In genomic region chr10:69348824-69349541, GRCh38 we compare ENCODE assay signal across 8 cellular contexts.
DNase-seq lines count a peak whose midpoint lies in the region; ATAC-seq lines count a peak whose summit lies in the region.

No MANE protein-coding gene starts in this region.

- peak overlapping the region; percentile 72 to 93 (median 76) for H3K27ac Mint-ChIP-seq in CD4-positive, CD25-positive, alpha-beta regulatory T cell
- H3K27ac Mint-ChIP-seq in T-helper 17 cell = peak overlapping the region; percentile 92

- peak overlapping the region; percentile 58 to 73 (median 63) for H3K4me3 Mint-ChIP-seq in CD4-positive, CD25-positive, alpha-beta regulatory T cell
- peak overlapping the region; percentile 72 for H3K4me3 Mint-ChIP-seq in T-helper 17 cell

- H3K27me3 Mint-ChIP-seq in CD4-positive, CD25-positive, alpha-beta regulatory T cell = no peaks in the 10 kb centered on the region
- H3K27me3 Mint-ChIP-seq in T-helper 17 cell = no peaks in the 10 kb centered on the region

- H3K27ac ChIP-seq in CD4-positive, CD25-positive, alpha-beta regulatory T cell (ENCODE audit: insufficient read depth, low read length, poor library complexity, severe bottlenecking) = peak overlapping the region; percentile 67

- DNase-seq in CD4-positive, CD25-positive, alpha-beta regulatory T cell = peak in 1 of 3 donors; percentile 55
- DNase-seq in LHCN-M2 (ENCODE audit: low read depth) (peak; percentile 97), T-helper 17 cell (no peak), fibroblast of gingiva (ENCODE audit: low read depth) (peak; percentile 92), sciatic nerve (ENCODE audit: low spot score) (no peak), posterior cingulate gyrus (no peak), SHP77 treated with DMSO at 0.1 percent for 48 hours (lab: John Stamatoyannopoulos, UW) (no peak)

- H3K4me3 ChIP-seq in CD4-positive, CD25-positive, alpha-beta regulatory T cell (ENCODE audit: low read depth, low read length) = peak overlapping the region; percentile 73

- no peaks in the 10 kb centered on the region for H3K9me3 Mint-ChIP-seq in CD4-positive, CD25-positive, alpha-beta regulatory T cell

- H3K4me1 Mint-ChIP-seq in CD4-positive, CD25-positive, alpha-beta regulatory T cell = peaks cover 35 to 88% (median 52%) of the 10 kb centered on the region in 4 donors
- H3K4me1 Mint-ChIP-seq in T-helper 17 cell = peaks cover 58% of the 10 kb centered on the region

- intact Hi-C loops in sciatic nerve (cut with DNase I) = no loop called here
- intact Hi-C loops in posterior cingulate gyrus (cut with DNase I) = no loop called here

- peaks cover 21% of the 10 kb centered on the region for H3K36me3 Mint-ChIP-seq in CD4-positive, CD25-positive, alpha-beta regulatory T cell
- H3K36me3 Mint-ChIP-seq in T-helper 17 cell (ENCODE audit: low read depth) = peaks cover 2% of the 10 kb centered on the region

- H3K27me3 ChIP-seq in CD4-positive, CD25-positive, alpha-beta regulatory T cell (ENCODE audit: control insufficient read depth, insufficient read depth, low read length) = no peaks in the 10 kb centered on the region

- peaks cover 52% of the 10 kb centered on the region for H3K4me1 ChIP-seq in CD4-positive, CD25-positive, alpha-beta regulatory T cell (ENCODE audit: control insufficient read depth, insufficient read depth, low read length, poor library complexity, severe bottlenecking)

- H3K36me3 ChIP-seq in CD4-positive, CD25-positive, alpha-beta regulatory T cell (ENCODE audit: control insufficient read depth, insufficient read depth, low read length) = peaks cover 5% of the 10 kb centered on the region

- no peak for ATAC-seq in CD4-positive, CD25-positive, alpha-beta regulatory T cell (ENCODE audit: low read depth in 2 of 2)
- ATAC-seq in T-helper 17 cell (peak; percentile 35), sciatic nerve (peak; percentile 78), GM18868 (IDR thresholded peaks at IDR 0.05; ENCODE audit: unreplicated experiment) (no peak)

- no peaks in the 10 kb centered on the region for H3K9me3 ChIP-seq in CD4-positive, CD25-positive, alpha-beta regulatory T cell (ENCODE audit: control insufficient read depth in 2 of 2, low read length in 2 of 2)
- H3K9me3 ChIP-seq in T-helper 17 cell (ENCODE audit: control insufficient read depth, low read length, poor library complexity, severe bottlenecking) = no peaks in the 10 kb centered on the region

Comparison
In these comparisons a context has a peak if more than half of its experiments do, and no peak if none do; other contexts are left out.
1. ATAC-seq: peak in T-helper 17 cell (single experiment) and sciatic nerve (single experiment); none in CD4-positive, CD25-positive, alpha-beta regulatory T cell (0 of 2) and GM18868 (single experiment).
2. DNase-seq: peak in LHCN-M2 (single experiment) and fibroblast of gingiva (single experiment); none in T-helper 17 cell (0 of 3), sciatic nerve (single experiment), posterior cingulate gyrus (0 of 10) and SHP77 treated with DMSO at 0.1 percent for 48 hours (single experiment).